In genomic region chr4:17945303-17945702, GRCh38 we compare ENCODE assay signal across 8 cellular contexts.
"Had no signal": no experiment of that assay in that cellular context is flagged by ENCODE, and none has a peak within 500 bp of the region (broad histone marks: within the 10 kb centered on the region; RNA-seq: fewer than 3 reads in every experiment).

No MANE protein-coding gene starts in this region.

- H3K9me3 Mint-ChIP-seq: GM23338, HFFc6, IgD-negative memory B cell had no signal

- ATAC-seq: GM23338, HCT116 had no signal

- H3K4me3 Mint-ChIP-seq: GM23338, HFFc6, IgD-negative memory B cell had no signal

- H3K4me1 ChIP-seq: HAP-1 had no signal

- DNase-seq: H7, HFFc6, KG1 had no signal

- H3K27ac Mint-ChIP-seq: GM23338, HFFc6 had no signal

- H2AFZ ChIP-seq: GM23338 had no signal

- H3K36me3 Mint-ChIP-seq: IgD-negative memory B cell had no signal

- H3K36me3 ChIP-seq: HAP-1 had no signal

- H3K27ac ChIP-seq: HL-60 had no signal

- H3K27me3 Mint-ChIP-seq: IgD-negative memory B cell had no signal

- H3K4me2 ChIP-seq: GM23338 had no signal

- H3K9me3 ChIP-seq: HAP-1 had no signal

- H3K4me3 ChIP-seq: GM23338, HAP-1 had no signal
